ENCODE assay signal across 18 cellular contexts in the genomic region with DNA sequence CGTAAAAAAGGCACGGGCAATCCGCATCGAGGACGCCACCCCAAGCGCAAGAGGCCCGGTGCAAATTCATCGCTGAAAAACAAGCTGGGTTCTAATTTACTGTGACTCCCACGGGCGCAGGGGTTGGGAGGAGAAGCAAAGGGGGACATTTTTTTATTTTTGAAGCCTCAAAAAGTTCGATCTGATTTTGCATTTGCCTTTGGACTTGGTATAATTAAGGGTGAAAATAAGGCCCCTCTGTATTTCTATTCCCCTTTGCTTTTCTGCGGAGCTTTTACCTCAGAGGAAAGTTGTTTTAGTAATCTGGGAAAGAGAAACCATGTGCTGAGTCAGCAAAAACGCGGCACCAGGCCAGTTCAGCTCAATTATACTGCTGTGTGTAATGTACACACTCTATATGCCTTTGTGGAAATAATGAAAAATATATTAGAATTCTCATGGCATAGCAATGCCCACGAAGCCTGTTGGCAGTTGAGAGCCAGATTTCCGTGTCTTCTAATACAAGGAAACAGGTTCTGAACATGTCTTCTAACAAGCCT.
A peak's percentile ranks its signal among the peaks of the same experiment; 100 is the strongest.
DNase-seq lines count a peak whose midpoint lies in the region; FAIRE-seq and TF ChIP-seq lines count a peak whose summit lies in the region.
"Had no signal": no experiment of that assay in that cellular context is flagged by ENCODE, and none has a peak within 500 bp of the region (broad histone marks: within the 10 kb centered on the region; RNA-seq: fewer than 3 reads in every experiment).

No MANE protein-coding gene starts in this region.

- H2BK12ac ChIP-seq in neuronal stem cell (ENCODE audit: low read length) = no peak overlapping the region

- peaks cover 11% of the 10 kb centered on the region for H3K4me1 Mint-ChIP-seq in endothelial cell (ENCODE audit: unreplicated experiment)

- H3K18ac ChIP-seq in neuronal stem cell (ENCODE audit: low read length) = no peak overlapping the region

- H3K9ac ChIP-seq in ES-I3 (ENCODE audit: low read depth, low read length) = peak overlapping the region; percentile 72; the same call in 1 of the 2 replicates
- no peak overlapping the region for H3K9ac ChIP-seq in neuronal stem cell (ENCODE audit: low read depth, low read length, poor library complexity)
- H3K9ac ChIP-seq: BLaER1 had no signal

- H3K4me3 ChIP-seq in neuronal stem cell (ENCODE audit: low read length in 2 of 2) = no peak overlapping the region
- H3K4me3 ChIP-seq in small intestine (ENCODE audit: low read depth in 1 of 2, low read length in 2 of 2) = no peak overlapping the region
- no peak overlapping the region for H3K4me3 ChIP-seq in spleen
- H3K4me3 ChIP-seq: mucosa of descending colon had no signal

- H3K4me1 ChIP-seq in ES-I3 (ENCODE audit: insufficient read depth, low read length) (no peaks in the 10 kb centered on the region; the same call in 1 of the 2 replicates), neuronal stem cell (ENCODE audit: control insufficient read depth in 2 of 2, insufficient read depth in 1 of 2, low read depth in 1 of 2, low read length in 2 of 2) (peaks cover 0 to 3% of the 10 kb centered on the region in 2 donors), small intestine (ENCODE audit: control insufficient read depth in 2 of 2, insufficient read depth in 1 of 2, low read depth in 1 of 2, low read length in 1 of 2) (no peaks in the 10 kb centered on the region), spleen (peaks cover 0 to 31% (median 24%) of the 10 kb centered on the region in 6 donors)

- no peak overlapping the region for H3K4ac ChIP-seq in neuronal stem cell (ENCODE audit: low read length)

- FAIRE-seq in RCC 7860 (lab: Jason Lieb, UNC) (no peak), small intestine (lab: Jason Lieb, UNC) (no peak)
- FAIRE-seq: G401.6, GM18507, H54, TTC549 had no signal

- H3K79me1 ChIP-seq in neuronal stem cell (ENCODE audit: low read depth, low read length) = no peaks in the 10 kb centered on the region

- WGBS in neuronal stem cell (ENCODE audit: extremely low coverage in 2 of 2, insufficient read length in 2 of 2, insufficient replicate concordance in 1 of 2), 2 donors = no CpG with 5 or more reads among the region's 16 CpGs
- WGBS in small intestine, 3 donors = 23 to 33% (median 31%) methylated on average over 16 of the region's 16 CpGs
- WGBS in spleen, 5 donors = 18 to 45% (median 27%) methylated on average over 16 of the region's 16 CpGs

- H3K4me2 ChIP-seq in neuronal stem cell (ENCODE audit: insufficient read depth, low read length, poor library complexity, severe bottlenecking) = no peak overlapping the region

- no peak overlapping the region for H2BK5ac ChIP-seq in neuronal stem cell (ENCODE audit: low read length)

- H2AFZ ChIP-seq in neuronal stem cell (ENCODE audit: low read length) = no peak overlapping the region

- TF ChIP-seq CTCF in endothelial cell (IDR thresholded peaks at IDR 0.05; ENCODE audit: unreplicated experiment) (no peak), spleen (IDR thresholded peaks at IDR 0.05 in 8 of 11, conservative IDR thresholded peaks at IDR 0.05 in 3 of 11) (no peak)

- no peak overlapping the region for H4K91ac ChIP-seq in neuronal stem cell (ENCODE audit: low read depth, low read length, poor library complexity)

- H3K4me3 Mint-ChIP-seq in endothelial cell (ENCODE audit: unreplicated experiment) = peak overlapping the region; percentile 65
- H3K4me3 Mint-ChIP-seq: stimulated activated naive CD8-positive, alpha-beta T cell treated with anti-CD3 and anti-CD28 coated beads, Interleukin-15, Interleukin-2, amounts not matched to agents 100 ng/mL and 50 ng/mL, for 24 hours had no signal

- H3K36me3 ChIP-seq in ES-I3 (ENCODE audit: insufficient read depth, low read length) (no peaks in the 10 kb centered on the region), neuronal stem cell (replicated peaks in 1 of 2; ENCODE audit: control insufficient read depth in 2 of 2, insufficient read depth in 2 of 2, low read length in 2 of 2) (no peaks in the 10 kb centered on the region), small intestine (ENCODE audit: control insufficient read depth in 2 of 2, insufficient read depth in 2 of 2, low read length in 2 of 2) (no peaks in the 10 kb centered on the region), spleen (no peaks in the 10 kb centered on the region)
- H3K36me3 ChIP-seq: BLaER1, esophagus muscularis mucosa had no signal

- DNase-seq in OCI-M1 (lab: John Stamatoyannopoulos, UW) (peak; percentile 14), endothelial cell (ENCODE audit: low spot score) (no peak), neuronal stem cell (ENCODE audit: low spot score) (peak; percentile 30), RCC 7860 (ENCODE audit: low spot score) (no peak), small intestine (no peak), DMS153 treated with DMSO at 0.1 percent for 48 hours (lab: John Stamatoyannopoulos, UW; ENCODE audit: unreplicated experiment) (no peak), spleen (no peak)
- DNase-seq: NCI-H446 treated with DMSO at 0.1 percent for 48 hours, RPMI8226 had no signal

- H3K23ac ChIP-seq in neuronal stem cell (ENCODE audit: low read depth, low read length, poor library complexity) = no peak overlapping the region

- no peak overlapping the region for H3K27ac ChIP-seq in neuronal stem cell (replicated peaks; ENCODE audit: low read length)
- H3K27ac ChIP-seq in small intestine (ENCODE audit: low read depth in 1 of 2, low read length in 1 of 2) = no peak overlapping the region
- H3K27ac ChIP-seq in spleen = no peak overlapping the region
- H3K27ac ChIP-seq: BLaER1, esophagus muscularis mucosa had no signal

- H3K9me3 ChIP-seq in ES-I3 (ENCODE audit: control insufficient read depth, insufficient read depth, low read length) = no peaks in the 10 kb centered on the region
- H3K9me3 ChIP-seq in neuronal stem cell (replicated peaks in 1 of 2; ENCODE audit: control insufficient read depth in 2 of 2, insufficient read depth in 1 of 2, low read depth in 1 of 2, low read length in 2 of 2) = no peaks in the 10 kb centered on the region
- H3K9me3 ChIP-seq in small intestine (ENCODE audit: control insufficient read depth, low read depth) = no peaks in the 10 kb centered on the region
- H3K9me3 ChIP-seq in spleen = no peaks in the 10 kb centered on the region
- H3K9me3 ChIP-seq: esophagus muscularis mucosa, mucosa of descending colon had no signal

- H3K27me3 ChIP-seq in neuronal stem cell (ENCODE audit: control insufficient read depth in 3 of 3, insufficient read depth in 3 of 3, low read depth in 1 of 3, low read length in 3 of 3) = peaks cover 21 to 90% (median 49%) of the 10 kb centered on the region in 3 experiments
- peaks cover 10 to 34% of the 10 kb centered on the region in 2 donors for H3K27me3 ChIP-seq in small intestine (ENCODE audit: control insufficient read depth in 2 of 2, insufficient read depth in 2 of 2, low read length in 2 of 2)
- H3K27me3 ChIP-seq in spleen (replicated peaks in 1 of 7) = peaks cover 0 to 83% (median 52%) of the 10 kb centered on the region in 7 donors

- H2BK120ac ChIP-seq in neuronal stem cell (ENCODE audit: low read depth, low read length) = no peak overlapping the region

- H3K9me3 Mint-ChIP-seq in endothelial cell (ENCODE audit: unreplicated experiment) = no peaks in the 10 kb centered on the region
- H3K9me3 Mint-ChIP-seq: stimulated activated naive CD8-positive, alpha-beta T cell treated with anti-CD3 and anti-CD28 coated beads, Interleukin-15, Interleukin-2, amounts not matched to agents 100 ng/mL and 50 ng/mL, for 24 hours had no signal

- no peak overlapping the region for H2AK5ac ChIP-seq in neuronal stem cell (ENCODE audit: low read depth, low read length)

- no peak overlapping the region for H3K27ac Mint-ChIP-seq in endothelial cell (ENCODE audit: unreplicated experiment)
- H3K27ac Mint-ChIP-seq: stimulated activated naive CD8-positive, alpha-beta T cell treated with anti-CD3 and anti-CD28 coated beads, Interleukin-15, Interleukin-2, amounts not matched to agents 100 ng/mL and 50 ng/mL, for 24 hours had no signal

- intact Hi-C loops in spleen (cut with DNase I; ENCODE audit: low total_unique reads) = no loop called here

- peaks cover 5% of the 10 kb centered on the region for H3K27me3 Mint-ChIP-seq in endothelial cell (ENCODE audit: unreplicated experiment)

- TF ChIP-seq POLR2A in spleen (IDR thresholded peaks at IDR 0.05) = no peak

- H4K8ac ChIP-seq in neuronal stem cell (ENCODE audit: low read depth, low read length) = no peak overlapping the region

- H3K14ac ChIP-seq in neuronal stem cell (ENCODE audit: low read length) = no peak overlapping the region

- no peaks in the 10 kb centered on the region for H3K36me3 Mint-ChIP-seq in endothelial cell (ENCODE audit: low read depth, unreplicated experiment)

- no peak overlapping the region for H2BK15ac ChIP-seq in neuronal stem cell (ENCODE audit: low read length)

Comparison
In these comparisons a context has a peak if more than half of its experiments do, and no peak if none do; other contexts are left out.
1. DNase-seq: peak in OCI-M1 (single experiment) and neuronal stem cell (single experiment); none in endothelial cell (single experiment), RCC 7860 (single experiment), small intestine (single experiment), DMS153 treated with DMSO at 0.1 percent for 48 hours (single experiment) and spleen (single experiment).